In genomic region chr12:102687523-102687922, GRCh38 we compare ENCODE assay signal across 25 cellular contexts.
DNase-seq lines count a peak whose midpoint lies in the region; ATAC-seq, FAIRE-seq and TF ChIP-seq lines count a peak whose summit lies in the region.
"Had no signal": no experiment of that assay in that cellular context is flagged by ENCODE, and none has a peak within 500 bp of the region (broad histone marks: within the 10 kb centered on the region; RNA-seq: fewer than 3 reads in every experiment).

No MANE protein-coding gene starts in this region.

- H3K4me2 ChIP-seq in K562 (ENCODE audit: insufficient read depth, low read length): no peak overlapping the region
- H3K4me2 ChIP-seq: A549; BLaER1 treated with 17β-estradiol and CSF1 and Interleukin-3, amounts not matched to agents 10 nM and 100 nM had no signal

- no peak for TF ChIP-seq RAD21 in K562 (CRISPR knock-in tag; conservative IDR thresholded peaks at IDR 0.05 in 1 of 2, IDR thresholded peaks at IDR 0.05 in 1 of 2)

- H3K36me3 ChIP-seq in K562 (ENCODE audit: control insufficient read depth, insufficient read depth, low read length) (no peaks in the 10 kb centered on the region), tibial nerve (no peaks in the 10 kb centered on the region)
- H3K36me3 ChIP-seq: BE2C; BLaER1 treated with 17β-estradiol and CSF1 and Interleukin-3, amounts not matched to agents 10 nM and 100 nM; HAP-1 had no signal

- H3K27me3 ChIP-seq in K562 (ENCODE audit: control insufficient read depth in 2 of 2, insufficient read depth in 2 of 2, low read length in 2 of 2): no peaks in the 10 kb centered on the region
- H3K27me3 ChIP-seq in tibial nerve: no peaks in the 10 kb centered on the region
- H3K27me3 ChIP-seq: BLaER1 treated with 17β-estradiol and CSF1 and Interleukin-3, amounts not matched to agents 10 nM and 100 nM had no signal

- H3K4me3 ChIP-seq in K562 (no peak overlapping the region), tibial nerve (no peak overlapping the region)
- H3K4me3 ChIP-seq: A549; BLaER1 treated with 17β-estradiol and CSF1 and Interleukin-3, amounts not matched to agents 10 nM and 100 nM; GM12878; HAP-1 had no signal

- no peak overlapping the region for H2AFZ ChIP-seq in K562 (ENCODE audit: low read depth, low read length)

- H3K79me2 ChIP-seq in K562 (ENCODE audit: control insufficient read depth, insufficient read depth, low read length): no peaks in the 10 kb centered on the region

- H4K20me1 ChIP-seq in K562 (replicated peaks; ENCODE audit: control insufficient read depth, insufficient read depth, low read length): no peaks in the 10 kb centered on the region
- H4K20me1 ChIP-seq: BLaER1 treated with 17β-estradiol and CSF1 and Interleukin-3, amounts not matched to agents 10 nM and 100 nM had no signal

- H3K9ac ChIP-seq in K562 (ENCODE audit: insufficient read depth in 1 of 2, low read depth in 2 of 2, low read length in 2 of 2): no peak overlapping the region
- H3K9ac ChIP-seq: BLaER1 treated with 17β-estradiol and CSF1 and Interleukin-3, amounts not matched to agents 10 nM and 100 nM had no signal

- DNase-seq in left ventricle myocardium superior: no peak
- DNase-seq in Right ventricle myocardium superior: no peak
- no peak for DNase-seq in K562 (ENCODE audit: extremely low read depth in 1 of 4, low spot score in 3 of 4)
- DNase-seq in tibial nerve (ENCODE audit: low spot score in 2 of 2): peak; percentile 17 to 28
- DNase-seq: 8988T; ACHN; AML-193; BE2C; CD4-positive, alpha-beta T cell; CD8-positive, alpha-beta memory T cell; DMS 273 treated with DMSO at 0.1 percent for 48 hours; DMS79; EL; GDM1; GOT3; HFFc6 had no signal

- H3K9me3 ChIP-seq in K562 (replicated peaks; ENCODE audit: control insufficient read depth, insufficient read depth, low read depth, low read length): no peaks in the 10 kb centered on the region
- H3K9me3 ChIP-seq in tibial nerve: no peaks in the 10 kb centered on the region
- H3K9me3 ChIP-seq: A549; BE2C; BLaER1 treated with 17β-estradiol and CSF1 and Interleukin-3, amounts not matched to agents 10 nM and 100 nM; HAP-1 had no signal

- 0% methylated on average over 1 of the region's 1 CpG for WGBS in K562 (ENCODE audit: insufficient coverage, low coverage, missing lambda C conversion rate)
- 44 to 67% methylated on average over 1 of the region's 1 CpG for WGBS in tibial nerve, 2 donors

- ATAC-seq in left ventricle myocardium superior (peak; percentile 50), Right ventricle myocardium superior (ENCODE audit: poor library complexity) (no peak), K562 (no peak), HG02763 (IDR thresholded peaks at IDR 0.05; ENCODE audit: unreplicated experiment) (no peak), HG03196 (IDR thresholded peaks at IDR 0.05; ENCODE audit: unreplicated experiment) (no peak)
- ATAC-seq: A549, GM12878 had no signal

- TF ChIP-seq POLR2A in K562 (conservative IDR thresholded peaks at IDR 0.05) (no peak), tibial nerve (IDR thresholded peaks at IDR 0.05) (no peak)

- no peak for FAIRE-seq in K562 (lab: Jason Lieb, UNC)
- FAIRE-seq: A549, D721Med, GM12878, GM19239, H54 had no signal

- POLR2A ChIA-PET in K562 (lab: Yijun Ruan, JAX): no interaction called here

- in situ Hi-C loops in K562 (cut with MboI): no loop called here

- H3K27ac ChIP-seq in K562 (ENCODE audit: extremely low read depth, low read depth, low read length) (no peak overlapping the region), tibial nerve (peak overlapping the region in 1 of 4 donors; percentile 55)
- H3K27ac ChIP-seq: A549; BLaER1 treated with 17β-estradiol and CSF1 and Interleukin-3, amounts not matched to agents 10 nM and 100 nM had no signal

- TF ChIP-seq EP300 in K562 (IDR thresholded peaks at IDR 0.05; ENCODE audit: low read length) (no peak), tibial nerve (IDR thresholded peaks at IDR 0.05) (no peak)

- no TSS peak for BruUV-seq in K562 (replicated peaks; lab: Mats Ljungman, UMichigan)

- no peaks in the 10 kb centered on the region for H3K9me1 ChIP-seq in K562 (ENCODE audit: control insufficient read depth, insufficient read depth, low read length)

- H3K4me1 ChIP-seq in K562 (replicated peaks in 1 of 2; ENCODE audit: control insufficient read depth in 2 of 2, insufficient read depth in 2 of 2, low read length in 2 of 2) (no peaks in the 10 kb centered on the region), tibial nerve (peaks cover 0 to 13% (median 0%) of the 10 kb centered on the region in 4 donors)
- H3K4me1 ChIP-seq: BE2C; BLaER1 treated with 17β-estradiol and CSF1 and Interleukin-3, amounts not matched to agents 10 nM and 100 nM; HAP-1 had no signal

- intact Hi-C loops in left ventricle myocardium superior (cut with micrococcal nuclease) (no loop called here), Right ventricle myocardium superior (cut with DNase I) (no loop called here), K562 (cut with micrococcal nuclease) (no loop called here)

- CTCF ChIA-PET in K562 (lab: Yijun Ruan, JAX; ENCODE audit: low intra/inter-chr PET ratio): no interaction called here

- TF ChIP-seq CTCF in K562 (IDR thresholded peaks at IDR 0.05 in 2 of 3, conservative IDR thresholded peaks at IDR 0.05 in 1 of 3; ENCODE audit: insufficient read depth in 2 of 3, low read depth in 1 of 3, low read length in 3 of 3) (no peak), tibial nerve (IDR thresholded peaks at IDR 0.05) (no peak)

TF ChIP-seq in K562, 482 proteins besides CTCF, POLR2A, EP300 and RAD21:
- TF ChIP-seq CBX2 (IDR thresholded peaks at IDR 0.05; ENCODE audit: insufficient read depth, low read length, poor library complexity, severe bottlenecking) (no peak), HDAC8 (tag; IDR thresholded peaks at IDR 0.05) (no peak), ZNF316 (IDR thresholded peaks at IDR 0.05) (0 out of 2 replicates have a peak, but pooled peaks have one; percentile 2)

Comparison
In these comparisons a context has a peak if more than half of its experiments do, and no peak if none do; other contexts are left out.
1. DNase-seq: peak in tibial nerve (2 of 2); none in left ventricle myocardium superior (single experiment), Right ventricle myocardium superior (single experiment) and K562 (0 of 4).